Comparison of ENCODE assay signal across 8 cellular contexts in genomic region chr1:236394016-236394481, GRCh38. TPM values are rescaled to one million over a fixed set of nuclear protein-coding genes. Genes with fewer than 3 reads are reported as not detected.
DNase-seq lines count a peak whose midpoint lies in the region; ATAC-seq and TF ChIP-seq lines count a peak whose summit lies in the region.

Gene EDARADD (plus strand): TSS chr1:236394286. CDS start chr1:236394445, 159 bp downstream.

- DNase-seq in CD4-positive, alpha-beta T cell = no peak
- DNase-seq in MG63 = no peak
- no peak for DNase-seq in coronary artery (ENCODE audit: low spot score)
- DNase-seq in OCI-M2 (lab: John Stamatoyannopoulos, UW; ENCODE audit: unreplicated experiment) = no peak
- no peak for DNase-seq in RKO (ENCODE audit: low spot score)
- DNase-seq in left lobe of liver (ENCODE audit: low spot score) = no peak
- no peak for DNase-seq in NCI-H146 treated with DMSO at 0.1 percent for 48 hours (lab: John Stamatoyannopoulos, UW; ENCODE audit: unreplicated experiment)

- no peaks in the 10 kb centered on the region for H3K9me3 Mint-ChIP-seq in CD4-positive, alpha-beta T cell

- ATAC-seq in CD4-positive, alpha-beta T cell (ENCODE audit: poor library complexity) = no peak
- ATAC-seq in left lobe of liver = no peak

- H3K36me3 Mint-ChIP-seq in CD4-positive, alpha-beta T cell (ENCODE audit: low read depth) = peaks cover 4% of the 10 kb centered on the region

- H4K20me1 ChIP-seq in neural cell (ENCODE audit: insufficient read depth) = no peaks in the 10 kb centered on the region

- H3K27ac Mint-ChIP-seq in CD4-positive, alpha-beta T cell = peak within 1 kb of the TSS; percentile 72

- TF ChIP-seq RAD21 in neural cell (conservative IDR thresholded peaks at IDR 0.05) = no peak

- CTCF ChIA-PET in CD4-positive, alpha-beta T cell (lab: Charles Lee) = interaction anchor here (0.9 kb wide), 1 partner anchor 112 kb away, joined by 4 read pairs; no protein-coding TSS in a partner anchor

- intact Hi-C loops in CD4-positive, alpha-beta T cell (cut with DNase I, micrococcal nuclease) = no loop called here

- H3K4me2 ChIP-seq in neural cell (ENCODE audit: low read length) = peak within 1 kb of the TSS; percentile 34

- POLR2A ChIA-PET in CD4-positive, alpha-beta T cell (lab: Charles Lee) = interaction anchor here (1.3 to 2.7 kb wide), 2 partner anchors 21 to 112 kb away, joined by 6 to 25 read pairs; partner anchors contain the start of gene ERO1B

- H3K9me3 ChIP-seq in CD4-positive, alpha-beta T cell (ENCODE audit: control insufficient read depth, low read length) = no peaks in the 10 kb centered on the region
- no peaks in the 10 kb centered on the region for H3K9me3 ChIP-seq in MG63
- no peaks in the 10 kb centered on the region for H3K9me3 ChIP-seq in neural cell (ENCODE audit: low read length)

- peak within 1 kb of the TSS; percentile 49 for H3K9ac ChIP-seq in neural cell (ENCODE audit: low read length)

- peak within 1 kb of the TSS; percentile 92 for H3K4me3 Mint-ChIP-seq in CD4-positive, alpha-beta T cell

- H3K36me3 ChIP-seq in MG63 (no peaks in the 10 kb centered on the region), neural cell (ENCODE audit: insufficient read depth, low read length) (no peaks in the 10 kb centered on the region)

- no peak within 1 kb of the TSS for H3K27ac ChIP-seq in CD4-positive, alpha-beta T cell (ENCODE audit: low read depth, low read length)
- H3K27ac ChIP-seq in coronary artery (no peak within 1 kb of the TSS), neural cell (ENCODE audit: low read length) (no peak within 1 kb of the TSS)

- no peaks in the 10 kb centered on the region for H3F3A ChIP-seq in neural cell (ENCODE audit: insufficient read depth, low read length, poor library complexity, severe bottlenecking)

- TF ChIP-seq CTCF in CD4-positive, alpha-beta T cell (IDR thresholded peaks at IDR 0.05) = no peak
- TF ChIP-seq CTCF in coronary artery (IDR thresholded peaks at IDR 0.05) (no peak), neural cell (IDR thresholded peaks at IDR 0.05; ENCODE audit: poor library complexity, severe bottlenecking) (no peak)

- H3K27me3 Mint-ChIP-seq in CD4-positive, alpha-beta T cell = peaks cover 66% of the 10 kb centered on the region

- H3K9me2 ChIP-seq in neural cell (ENCODE audit: insufficient read depth, low read length) = no peaks in the 10 kb centered on the region

- peaks cover 35% of the 10 kb centered on the region for H3K4me1 Mint-ChIP-seq in CD4-positive, alpha-beta T cell (ENCODE audit: low read depth)

- no peak for TF ChIP-seq EP300 in neural cell (conservative IDR thresholded peaks at IDR 0.05; ENCODE audit: poor library complexity, severe bottlenecking)

- H2AFZ ChIP-seq in neural cell (ENCODE audit: low read depth, low read length) = no peak within 1 kb of the TSS

- H3K4me3 ChIP-seq in MG63 (peak within 1 kb of the TSS; percentile 60), coronary artery (peak within 1 kb of the TSS; percentile 88), neural cell (ENCODE audit: low read length) (peak within 1 kb of the TSS; percentile 92)

- H3K79me2 ChIP-seq in neural cell (replicated peaks; ENCODE audit: insufficient read depth, low read length) = no peaks in the 10 kb centered on the region

- H3K27me3 ChIP-seq in CD4-positive, alpha-beta T cell (ENCODE audit: control insufficient read depth, insufficient read depth, low read length) = peaks cover 22% of the 10 kb centered on the region
- H3K27me3 ChIP-seq in MG63 (peaks cover 12% of the 10 kb centered on the region), neural cell (ENCODE audit: insufficient read depth, low read depth, low read length) (peaks cover 36% of the 10 kb centered on the region)

TF ChIP-seq in neural cell, 6 proteins besides CTCF, POLR2A, EP300 and RAD21:
- no peak for TF ChIP-seq TAF1 (IDR thresholded peaks at IDR 0.05; ENCODE audit: low read depth)
- TF ChIP-seq MXI1 (conservative IDR thresholded peaks at IDR 0.05; ENCODE audit: poor library complexity, severe bottlenecking) = no peak
- no peak for TF ChIP-seq REST (IDR thresholded peaks at IDR 0.05; ENCODE audit: borderline replicate concordance)
- TF ChIP-seq POLR2AphosphoS5 (IDR thresholded peaks at IDR 0.05) = no peak
- no peak for TF ChIP-seq EZH2 (IDR thresholded peaks at IDR 0.05; ENCODE audit: borderline replicate concordance, insufficient read depth, low read length, poor library complexity, severe bottlenecking)
- TF ChIP-seq SMC3 (conservative IDR thresholded peaks at IDR 0.05; ENCODE audit: poor library complexity) = no peak
TF ChIP-seq in neural cell: peak in this region for 0.

RNA-seq across cellular contexts. Expression of gene EDARADD, which starts in this region (rescaled TPM):
- 1 to 10 TPM; 1.5 to 1.7 TPM for total RNA-seq in CD4-positive, alpha-beta T cell
- 0.10 TPM in 1 of 2 replicates, not detected in the other for total RNA-seq in MG63 (2014; rRNA removed; shearing (Covaris generic); ENCODE audit: low replicate concordance)
- polyA plus RNA-seq in neural cell = 0.17 TPM in 1 of 2 replicates, not detected in the other
- 0.23 and 0.49 TPM in 2 replicates for polyA minus RNA-seq in neural cell
- total RNA-seq in left lobe of liver = 0.20 TPM
